Comparison of ENCODE assay signal across 9 cellular contexts in the genomic region with DNA sequence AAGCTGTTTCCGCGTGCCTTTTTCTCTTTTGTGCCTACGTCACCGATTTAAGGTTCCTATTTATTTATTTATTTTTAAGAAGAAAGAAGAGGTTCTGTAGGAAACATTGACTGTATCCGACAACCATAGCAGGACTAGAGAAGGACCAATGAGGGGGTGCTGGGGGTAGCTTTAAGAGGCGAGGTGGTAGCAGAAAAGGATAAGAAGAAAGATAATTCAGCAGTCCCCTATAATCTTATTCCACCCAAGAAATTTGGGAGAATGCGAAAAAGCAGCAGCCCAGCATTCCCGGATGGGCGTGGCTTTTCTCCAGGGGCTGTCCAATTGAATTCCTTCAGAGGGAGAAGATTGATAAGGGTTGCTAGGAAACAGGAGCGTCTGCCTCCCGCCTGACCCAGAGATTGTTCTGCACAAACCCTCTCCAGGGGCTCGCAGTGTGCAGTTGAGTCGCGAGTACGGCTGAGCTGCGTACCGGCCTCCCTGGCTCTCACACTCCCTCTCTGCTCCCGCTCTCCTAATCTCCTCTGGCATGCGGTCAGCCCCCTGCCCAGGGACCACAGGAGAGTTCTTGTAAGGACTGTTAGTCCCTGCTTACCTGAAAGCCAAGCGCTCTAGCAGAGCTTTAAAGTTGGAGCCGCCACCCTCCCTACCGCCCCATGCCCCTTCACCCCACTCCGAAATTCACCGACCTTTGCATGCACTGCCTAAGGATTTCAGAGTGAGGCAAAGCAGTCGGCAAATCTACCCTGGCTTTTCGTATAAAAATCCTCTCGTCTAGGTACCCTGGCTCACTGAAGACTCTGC. TPM values are rescaled to one million over a fixed set of nuclear protein-coding genes. Genes with fewer than 3 reads are reported as not detected.
DNase-seq lines count a peak whose midpoint lies in the region; ATAC-seq and TF ChIP-seq lines count a peak whose summit lies in the region.
"Had no signal": no experiment of that assay in that cellular context is flagged by ENCODE, and none has a peak within 500 bp of the region (broad histone marks: within the 10 kb centered on the region; RNA-seq: fewer than 3 reads in every experiment).

Gene GRM3 (plus strand): TSS at position 432 of the 804 bp plus-strand sequence. CDS start 121,237 bp downstream, outside the sequence.

- intact Hi-C loops in HCT116 (cut with micrococcal nuclease) (no loop called here), sciatic nerve (cut with DNase I) (no loop called here)
- intact Hi-C loops in activated CD4-positive, alpha-beta T cell treated with anti-CD3 and anti-CD28 coated beads, Interleukin-2, amount 10 ng/mL, durations not matched to agents 24 days and 14 days (cut with micrococcal nuclease), result no loop called here

- H2AFZ ChIP-seq in HCT116 (ENCODE audit: low read depth, low read length, poor library complexity, severe bottlenecking), result peak within 1 kb of the TSS; percentile 16

- no peak within 1 kb of the TSS for H3K4me3 ChIP-seq in HCT116 (replicated peaks in 1 of 2; ENCODE audit: low read depth in 1 of 2, low read length in 2 of 2)
- H3K4me3 ChIP-seq in adipocyte (ENCODE audit: low read length), result peak within 1 kb of the TSS; percentile 75
- H3K4me3 ChIP-seq in iPS-18c (ENCODE audit: insufficient read depth, low read depth, low read length), result peak within 1 kb of the TSS; percentile 72

- RAD21 ChIA-PET in HCT116 (lab: Charles Lee; ENCODE audit: low non-redundant PET in 1 of 2, low total read pairs in 2 of 2, uncharacterized antibody in 2 of 2, unreplicated experiment in 2 of 2), result no interaction called here

- no peaks in the 10 kb centered on the region for H3K36me3 Mint-ChIP-seq in activated CD4-positive, alpha-beta T cell treated with anti-CD3 and anti-CD28 coated beads, Interleukin-2, amount 10 ng/mL, durations not matched to agents 24 days and 14 days (ENCODE audit: low read depth)

- CTCF ChIA-PET in HCT116 (lab: Charles Lee), result no interaction called here

- TF ChIP-seq CTCF in HCT116 (IDR thresholded peaks at IDR 0.05 in 2 of 3, conservative IDR thresholded peaks at IDR 0.05 in 1 of 3; ENCODE audit: borderline replicate concordance in 1 of 3, insufficient read depth in 1 of 3, low read depth in 2 of 3, low read length in 2 of 3), result no peak

- POLR2A ChIA-PET in HCT116 (lab: Charles Lee), result interaction anchor here (1.4 kb wide), 1 partner anchor 13 kb away, joined by 3 read pairs; no protein-coding TSS in a partner anchor

- H3K9ac ChIP-seq in HCT116 (ENCODE audit: low read length), result no peak within 1 kb of the TSS
- H3K9ac ChIP-seq in adipocyte (ENCODE audit: low read length), result no peak within 1 kb of the TSS

- H3K9me2 ChIP-seq in HCT116 (ENCODE audit: insufficient read depth), result no peaks in the 10 kb centered on the region

- H3K9me3 ChIP-seq in HCT116 (ENCODE audit: control insufficient read depth in 1 of 2, insufficient read depth in 1 of 2, low read depth in 1 of 2, low read length in 2 of 2) (no peaks in the 10 kb centered on the region), adipocyte (ENCODE audit: control insufficient read depth, low read length) (no peaks in the 10 kb centered on the region), iPS-18c (ENCODE audit: control insufficient read depth, insufficient read depth, low read length) (no peaks in the 10 kb centered on the region)
- H3K9me3 ChIP-seq: neutrophil had no signal

- no TSS peak for BruUV-seq in HCT116 (replicated peaks; lab: Mats Ljungman, UMichigan)

- H3K79me2 ChIP-seq in HCT116 (ENCODE audit: insufficient read depth, low read length), result no peaks in the 10 kb centered on the region

- H4K20me1 ChIP-seq in HCT116 (ENCODE audit: insufficient read depth), result no peaks in the 10 kb centered on the region

- H3K27me3 ChIP-seq in HCT116 (ENCODE audit: insufficient read depth, low read length) (0 out of 2 replicates have a peak, but pooled peaks cover 10% of the 10 kb centered on the region), adipocyte (replicated peaks; ENCODE audit: control insufficient read depth, insufficient read depth, low read length) (peaks cover 41% of the 10 kb centered on the region)

- no peaks in the 10 kb centered on the region for H3K36me3 ChIP-seq in HCT116 (ENCODE audit: control insufficient read depth in 1 of 2, insufficient read depth in 2 of 2, low read length in 2 of 2)
- H3K36me3 ChIP-seq in adipocyte (ENCODE audit: control insufficient read depth, insufficient read depth, low read length, severe bottlenecking), result no peaks in the 10 kb centered on the region
- H3K36me3 ChIP-seq: neutrophil had no signal

- H3K27ac ChIP-seq in HCT116 (ENCODE audit: low read depth, low read length), result no peak within 1 kb of the TSS
- H3K27ac ChIP-seq: neutrophil had no signal

- H3K9me3 Mint-ChIP-seq in activated CD4-positive, alpha-beta T cell treated with anti-CD3 and anti-CD28 coated beads, Interleukin-2, amount 10 ng/mL, durations not matched to agents 24 days and 14 days, result no peaks in the 10 kb centered on the region

- no peak within 1 kb of the TSS for H3K4me2 ChIP-seq in HCT116 (ENCODE audit: low read length)

- TF ChIP-seq RAD21 in HCT116 (IDR thresholded peaks at IDR 0.05; ENCODE audit: low read depth), result no peak

- no peak for TF ChIP-seq POLR2A in HCT116 (IDR thresholded peaks at IDR 0.05; ENCODE audit: borderline replicate concordance, extremely low read depth, insufficient read depth, insufficient read length)

- H3K4me1 Mint-ChIP-seq in activated CD4-positive, alpha-beta T cell treated with anti-CD3 and anti-CD28 coated beads, Interleukin-2, amount 10 ng/mL, durations not matched to agents 24 days and 14 days, result no peaks in the 10 kb centered on the region

- H3K4me1 ChIP-seq in HCT116 (ENCODE audit: control insufficient read depth in 1 of 2, insufficient read depth in 2 of 2, low read length in 2 of 2) (no peaks in the 10 kb centered on the region), adipocyte (ENCODE audit: control insufficient read depth, insufficient read depth, low read length) (peaks cover 19% of the 10 kb centered on the region)

- peaks cover 26% of the 10 kb centered on the region for H3K27me3 Mint-ChIP-seq in activated CD4-positive, alpha-beta T cell treated with anti-CD3 and anti-CD28 coated beads, Interleukin-2, amount 10 ng/mL, durations not matched to agents 24 days and 14 days

- no peak within 1 kb of the TSS for H3K4me3 Mint-ChIP-seq in activated CD4-positive, alpha-beta T cell treated with anti-CD3 and anti-CD28 coated beads, Interleukin-2, amount 10 ng/mL, durations not matched to agents 24 days and 14 days

- DNase-seq in HCT116 (ENCODE audit: low read depth, low spot score) (no peak), adipocyte (ENCODE audit: low read depth) (no peak), sciatic nerve (ENCODE audit: low spot score) (no peak), Kasumi-1 (lab: John Stamatoyannopoulos, UW) (no peak)
- DNase-seq in stimulated activated CD4-positive, alpha-beta T cell treated with anti-CD3 and anti-CD28 coated beads, Interleukin-1b, Interleukin-23, amount 100 ng/mL, for 48 hours, result no peak
- DNase-seq in effector CD8-positive, alpha-beta T cell (lab: John Stamatoyannopoulos, UW), result no peak
- DNase-seq in activated CD4-positive, alpha-beta T cell treated with anti-CD3 and anti-CD28 coated beads, Interleukin-2, amount 10 ng/mL, durations not matched to agents 24 days and 14 days, result no peak

- H3K27ac Mint-ChIP-seq in activated CD4-positive, alpha-beta T cell treated with anti-CD3 and anti-CD28 coated beads, Interleukin-2, amount 10 ng/mL, durations not matched to agents 24 days and 14 days, result no peak within 1 kb of the TSS

- ATAC-seq in HCT116 (no peak), sciatic nerve (peak; percentile 38)

TF ChIP-seq in HCT116, 20 proteins besides CTCF, POLR2A, EP300 and RAD21 (continues in another document):
- TF ChIP-seq, protein P1, sequence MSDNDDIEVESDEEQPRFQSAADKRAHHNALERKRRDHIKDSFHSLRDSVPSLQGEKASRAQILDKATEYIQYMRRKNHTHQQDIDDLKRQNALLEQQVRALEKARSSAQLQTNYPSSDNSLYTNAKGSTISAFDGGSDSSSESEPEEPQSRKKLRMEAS (IDR thresholded peaks at IDR 0.05), result no peak
- TF ChIP-seq EGR1 (IDR thresholded peaks at IDR 0.05; ENCODE audit: low read depth) (no peak), CBX3 (IDR thresholded peaks at IDR 0.05; ENCODE audit: low read depth) (no peak), POLR2AphosphoS5 (IDR thresholded peaks at IDR 0.05; ENCODE audit: low read depth, low read length) (no peak), JUND (IDR thresholded peaks at IDR 0.05) (no peak), TCF7L2 (IDR thresholded peaks at IDR 0.05; ENCODE audit: borderline replicate concordance, extremely low read depth, insufficient read depth, insufficient read length) (no peak), SRF (IDR thresholded peaks at IDR 0.05; ENCODE audit: low read depth) (no peak), ZFX (IDR thresholded peaks at IDR 0.05) (no peak), ZBTB33 (IDR thresholded peaks at IDR 0.05; ENCODE audit: extremely low read depth, insufficient replicate concordance, low read length) (no peak), SIN3A (IDR thresholded peaks at IDR 0.05; ENCODE audit: low read depth) (no peak), ELF1 (IDR thresholded peaks at IDR 0.05; ENCODE audit: borderline replicate concordance, low read depth) (no peak), EZH2phosphoT487 (IDR thresholded peaks at IDR 0.05; ENCODE audit: borderline replicate concordance) (no peak)

RNA-seq across cellular contexts. Expression of gene GRM3, which starts in this region (rescaled TPM):
- total RNA-seq in HCT116 (2021; ENCODE audit: unreplicated experiment), result not detected
- polyA plus RNA-seq in HCT116 (2012), result 0.14 and 0.16 TPM in 2 replicates
- total RNA-seq in sciatic nerve, result not detected
- total RNA-seq in activated CD4-positive, alpha-beta T cell treated with anti-CD3 and anti-CD28 coated beads, Interleukin-2, amount 10 ng/mL, durations not matched to agents 24 days and 14 days, result not detected in 2 replicates

Comparison
In these comparisons a context has a peak if more than half of its experiments do, and no peak if none do; other contexts are left out.
1. Peak in ATAC-seq in sciatic nerve; RNA of the gene not detected or under 1 TPM.
2. H3K4me3 ChIP-seq: peak in adipocyte (single experiment) and iPS-18c (single experiment); none in HCT116 (0 of 2).